In genomic region chr6:22017272-22017671, GRCh38 we compare ENCODE assay signal across 16 cellular contexts.
DNase-seq lines count a peak whose midpoint lies in the region; ATAC-seq and TF ChIP-seq lines count a peak whose summit lies in the region.
"Had no signal": no experiment of that assay in that cellular context is flagged by ENCODE, and none has a peak within 500 bp of the region (broad histone marks: within the 10 kb centered on the region; RNA-seq: fewer than 3 reads in every experiment).

No MANE protein-coding gene starts in this region.

- H3K27ac Mint-ChIP-seq in progenitor cell of endocrine pancreas, result peak overlapping the region; percentile 86
- H3K27ac Mint-ChIP-seq: CD14-positive monocyte; CD8-positive, alpha-beta T cell; IgD-negative memory B cell had no signal

- H3K9me3 ChIP-seq in KOPT-K1 (ENCODE audit: insufficient read depth, low read length, poor library complexity, severe bottlenecking), result peaks cover 8% of the 10 kb centered on the region

- no peak overlapping the region for H3K4me3 ChIP-seq in foreskin fibroblast (ENCODE audit: low read depth in 1 of 2, low read length in 2 of 2)
- H3K4me3 ChIP-seq: A549, GM23338 had no signal

- peaks cover 66% of the 10 kb centered on the region for H3K36me3 ChIP-seq in KOPT-K1 (ENCODE audit: insufficient read depth, low read length)

- H3K27me3 Mint-ChIP-seq in progenitor cell of endocrine pancreas, result no peaks in the 10 kb centered on the region
- H3K27me3 Mint-ChIP-seq: IgD-negative memory B cell had no signal

- H3K4me1 Mint-ChIP-seq in progenitor cell of endocrine pancreas (ENCODE audit: low read depth), result peaks cover 5% of the 10 kb centered on the region
- H3K4me1 Mint-ChIP-seq: CD14-positive monocyte, IgD-negative memory B cell had no signal

- peak overlapping the region; percentile 100 for H3K27ac ChIP-seq in KOPT-K1 (ENCODE audit: low read depth, low read length, poor library complexity, severe bottlenecking)

- DNase-seq in NCI-H510A treated with DMSO at 0.1 percent for 48 hours (lab: John Stamatoyannopoulos, UW), result peak; percentile 38
- DNase-seq in NCI-H510A (lab: John Stamatoyannopoulos, UW), result no peak
- peak; percentile 24 for DNase-seq in NCI-H774 (lab: John Stamatoyannopoulos, UW)
- no peak for DNase-seq in progenitor cell of endocrine pancreas (ENCODE audit: low spot score, unreplicated experiment)
- no peak for DNase-seq in foreskin fibroblast
- DNase-seq: CD8-positive, alpha-beta T cell; COR-L47; DMS79 treated with DMSO at 0.1 percent for 48 hours; EL; H7 had no signal

- H3K36me3 Mint-ChIP-seq in progenitor cell of endocrine pancreas (ENCODE audit: insufficient read depth), result peaks cover 9% of the 10 kb centered on the region
- H3K36me3 Mint-ChIP-seq: CD8-positive, alpha-beta T cell; IgD-negative memory B cell had no signal

- no peak overlapping the region for H3K4me3 Mint-ChIP-seq in progenitor cell of endocrine pancreas (ENCODE audit: low read depth)
- H3K4me3 Mint-ChIP-seq: CD14-positive monocyte; CD8-positive, alpha-beta T cell; GM23338; IgD-negative memory B cell had no signal

- no peak for TF ChIP-seq CTCF in progenitor cell of endocrine pancreas (IDR thresholded peaks at IDR 0.05; ENCODE audit: unreplicated experiment)
- TF ChIP-seq CTCF in foreskin fibroblast (IDR thresholded peaks at IDR 0.05; ENCODE audit: low read depth, low read length), result no peak

- peaks cover 3% of the 10 kb centered on the region for H3K9me3 Mint-ChIP-seq in progenitor cell of endocrine pancreas (ENCODE audit: low read depth)

- ATAC-seq in GM18520 (IDR thresholded peaks at IDR 0.05; ENCODE audit: unreplicated experiment), result no peak
- ATAC-seq: A549; CD8-positive, alpha-beta T cell; GM23338 had no signal

Comparison
In these comparisons a context has a peak if more than half of its experiments do, and no peak if none do; other contexts are left out.
1. DNase-seq: peak in NCI-H510A treated with DMSO at 0.1 percent for 48 hours (single experiment) and NCI-H774 (single experiment); none in NCI-H510A (single experiment), progenitor cell of endocrine pancreas (single experiment) and foreskin fibroblast (0 of 2).